8 cellular contexts compared by ENCODE assay signal in genomic region chr13:30307194-30307965, GRCh38. TPM values are rescaled to one million over a fixed set of nuclear protein-coding genes. Genes with fewer than 3 reads are reported as not detected.
DNase-seq lines count a peak whose midpoint lies in the region; ATAC-seq and TF ChIP-seq lines count a peak whose summit lies in the region.

KATNAL1 (minus strand) TSS chr13:30307551; CDS start chr13:30283777, 23,774 bp downstream.

- ATAC-seq in GM19035 (IDR thresholded peaks at IDR 0.05; ENCODE audit: unreplicated experiment) (peak; percentile 66), HG03342 (IDR thresholded peaks at IDR 0.05; ENCODE audit: unreplicated experiment) (peak; percentile 51)

- TF ChIP-seq CTCF in BJ (IDR thresholded peaks at IDR 0.05; ENCODE audit: insufficient read depth, low read depth, low read length) (no peak), lower leg skin (IDR thresholded peaks at IDR 0.05) (no peak)

- H3K27me3 ChIP-seq in BJ (ENCODE audit: control insufficient read depth, insufficient read depth, low read length) = no peaks in the 10 kb centered on the region

- no peaks in the 10 kb centered on the region for H3K36me3 ChIP-seq in BJ (ENCODE audit: control insufficient read depth, insufficient read depth, low read length)

- intact Hi-C loops in lower leg skin (cut with DNase I; ENCODE audit: low total_unique reads) = no loop called here

- TF ChIP-seq POLR2A in lower leg skin (IDR thresholded peaks at IDR 0.05) = no peak

- POLR2A ChIA-PET in BJ (lab: Charles Lee) = interaction anchor here (0.6 to 0.8 kb wide), 2 partner anchors 340 to 457 kb away, joined by 3 read pairs; partner anchors contain the start of gene UBL3

- H3K4me3 ChIP-seq in BJ (ENCODE audit: low read depth, low read length) = peak within 1 kb of the TSS; percentile 75
- peak within 1 kb of the TSS; percentile 98 for H3K4me3 ChIP-seq in lower leg skin (ENCODE audit: low read depth, poor library complexity, severe bottlenecking)

- CTCF ChIA-PET in BJ (lab: Yijun Ruan, JAX) = interaction anchor here (0.6 to 2.4 kb wide), 8 partner anchors 10 to 600 kb away, joined by 3 to 11 read pairs (median 3); no protein-coding TSS in a partner anchor

- WGBS in lower leg skin, 2 donors = 0 to 2% methylated on average over 34 to 42 of the region's 71 CpGs

- no peak for DNase-seq in BJ (ENCODE audit: low read depth)
- peak; percentile 25 for DNase-seq in NCI-H510A treated with DMSO at 0.1 percent for 48 hours (lab: John Stamatoyannopoulos, UW)
- DNase-seq in activated CD4-positive, alpha-beta T cell treated with anti-CD3 and anti-CD28 coated beads, Interleukin-2, amount 50 U/mL, for 24 hours (ENCODE audit: low read depth in 1 of 2, low spot score in 1 of 2) = peak; percentile 49 to 53
- DNase-seq in dermis blood vessel endothelial cell = peak; percentile 78
- peak; percentile 57 to 94 for DNase-seq in lower leg skin (ENCODE audit: low spot score in 2 of 2)
- DNase-seq in stimulated activated CD4-positive, alpha-beta T cell treated with anti-CD3 and anti-CD28 coated beads, Interleukin-4, amount 100 ng/mL, for 4 hours = peak; percentile 65 to 67

RNA-seq across cellular contexts. Expression of gene KATNAL1, which starts in this region (rescaled TPM):
- 9.1 and 17.0 TPM in 2 replicates for polyA plus RNA-seq in BJ (2011; rRNA removed)
- polyA minus RNA-seq in BJ (2011; rRNA and poly(A)+ RNA removed) = 12.5 and 14.5 TPM in 2 replicates
- 26.4 and 26.5 TPM in 2 replicates for total RNA-seq in dermis blood vessel endothelial cell
- total RNA-seq in lower leg skin = 10 to 100 TPM in 1 of 4 donors, 1 to 10 TPM in 3; 3.1 to 15.2 (median 4.2) TPM
